1 cellular context compared by ENCODE assay signal in genomic region chr6:47413752-47414516, GRCh38.
TF ChIP-seq lines count a peak whose summit lies in the region.

No MANE protein-coding gene starts in this region.

TF ChIP-seq in GM12878, 131 proteins besides CTCF, POLR2A, EP300 and RAD21 (continued from another document):
- TF ChIP-seq E2F8 (IDR thresholded peaks at IDR 0.05; ENCODE audit: low read depth, partially characterized antibody), result no peak
- TF ChIP-seq KAT2A (conservative IDR thresholded peaks at IDR 0.05; ENCODE audit: control insufficient read depth, low read depth, low read length), result no peak
- TF ChIP-seq, protein P1, sequence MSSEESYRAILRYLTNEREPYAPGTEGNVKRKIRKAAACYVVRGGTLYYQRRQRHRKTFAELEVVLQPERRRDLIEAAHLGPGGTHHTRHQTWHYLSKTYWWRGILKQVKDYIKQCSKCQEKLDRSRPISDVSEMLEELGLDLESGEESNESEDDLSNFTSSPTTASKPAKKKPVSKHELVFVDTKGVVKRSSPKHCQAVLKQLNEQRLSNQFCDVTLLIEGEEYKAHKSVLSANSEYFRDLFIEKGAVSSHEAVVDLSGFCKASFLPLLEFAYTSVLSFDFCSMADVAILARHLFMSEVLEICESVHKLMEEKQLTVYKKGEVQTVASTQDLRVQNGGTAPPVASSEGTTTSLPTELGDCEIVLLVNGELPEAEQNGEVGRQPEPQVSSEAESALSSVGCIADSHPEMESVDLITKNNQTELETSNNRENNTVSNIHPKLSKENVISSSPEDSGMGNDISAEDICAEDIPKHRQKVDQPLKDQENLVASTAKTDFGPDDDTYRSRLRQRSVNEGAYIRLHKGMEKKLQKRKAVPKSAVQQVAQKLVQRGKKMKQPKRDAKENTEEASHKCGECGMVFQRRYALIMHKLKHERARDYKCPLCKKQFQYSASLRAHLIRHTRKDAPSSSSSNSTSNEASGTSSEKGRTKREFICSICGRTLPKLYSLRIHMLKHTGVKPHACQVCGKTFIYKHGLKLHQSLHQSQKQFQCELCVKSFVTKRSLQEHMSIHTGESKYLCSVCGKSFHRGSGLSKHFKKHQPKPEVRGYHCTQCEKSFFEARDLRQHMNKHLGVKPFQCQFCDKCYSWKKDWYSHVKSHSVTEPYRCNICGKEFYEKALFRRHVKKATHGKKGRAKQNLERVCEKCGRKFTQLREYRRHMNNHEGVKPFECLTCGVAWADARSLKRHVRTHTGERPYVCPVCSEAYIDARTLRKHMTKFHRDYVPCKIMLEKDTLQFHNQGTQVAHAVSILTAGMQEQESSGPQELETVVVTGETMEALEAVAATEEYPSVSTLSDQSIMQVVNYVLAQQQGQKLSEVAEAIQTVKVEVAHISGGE (CRISPR knock-in tag; IDR thresholded peaks at IDR 0.05), result no peak
- TF ChIP-seq, protein P2, sequence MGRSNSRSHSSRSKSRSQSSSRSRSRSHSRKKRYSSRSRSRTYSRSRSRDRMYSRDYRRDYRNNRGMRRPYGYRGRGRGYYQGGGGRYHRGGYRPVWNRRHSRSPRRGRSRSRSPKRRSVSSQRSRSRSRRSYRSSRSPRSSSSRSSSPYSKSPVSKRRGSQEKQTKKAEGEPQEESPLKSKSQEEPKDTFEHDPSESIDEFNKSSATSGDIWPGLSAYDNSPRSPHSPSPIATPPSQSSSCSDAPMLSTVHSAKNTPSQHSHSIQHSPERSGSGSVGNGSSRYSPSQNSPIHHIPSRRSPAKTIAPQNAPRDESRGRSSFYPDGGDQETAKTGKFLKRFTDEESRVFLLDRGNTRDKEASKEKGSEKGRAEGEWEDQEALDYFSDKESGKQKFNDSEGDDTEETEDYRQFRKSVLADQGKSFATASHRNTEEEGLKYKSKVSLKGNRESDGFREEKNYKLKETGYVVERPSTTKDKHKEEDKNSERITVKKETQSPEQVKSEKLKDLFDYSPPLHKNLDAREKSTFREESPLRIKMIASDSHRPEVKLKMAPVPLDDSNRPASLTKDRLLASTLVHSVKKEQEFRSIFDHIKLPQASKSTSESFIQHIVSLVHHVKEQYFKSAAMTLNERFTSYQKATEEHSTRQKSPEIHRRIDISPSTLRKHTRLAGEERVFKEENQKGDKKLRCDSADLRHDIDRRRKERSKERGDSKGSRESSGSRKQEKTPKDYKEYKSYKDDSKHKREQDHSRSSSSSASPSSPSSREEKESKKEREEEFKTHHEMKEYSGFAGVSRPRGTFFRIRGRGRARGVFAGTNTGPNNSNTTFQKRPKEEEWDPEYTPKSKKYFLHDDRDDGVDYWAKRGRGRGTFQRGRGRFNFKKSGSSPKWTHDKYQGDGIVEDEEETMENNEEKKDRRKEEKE (IDR thresholded peaks at IDR 0.05), result no peak
- 0 out of 2 replicates have a peak, but pooled peaks have one; percentile 2 for TF ChIP-seq GABPA (IDR thresholded peaks at IDR 0.05; ENCODE audit: low read depth)
- TF ChIP-seq, protein P3, sequence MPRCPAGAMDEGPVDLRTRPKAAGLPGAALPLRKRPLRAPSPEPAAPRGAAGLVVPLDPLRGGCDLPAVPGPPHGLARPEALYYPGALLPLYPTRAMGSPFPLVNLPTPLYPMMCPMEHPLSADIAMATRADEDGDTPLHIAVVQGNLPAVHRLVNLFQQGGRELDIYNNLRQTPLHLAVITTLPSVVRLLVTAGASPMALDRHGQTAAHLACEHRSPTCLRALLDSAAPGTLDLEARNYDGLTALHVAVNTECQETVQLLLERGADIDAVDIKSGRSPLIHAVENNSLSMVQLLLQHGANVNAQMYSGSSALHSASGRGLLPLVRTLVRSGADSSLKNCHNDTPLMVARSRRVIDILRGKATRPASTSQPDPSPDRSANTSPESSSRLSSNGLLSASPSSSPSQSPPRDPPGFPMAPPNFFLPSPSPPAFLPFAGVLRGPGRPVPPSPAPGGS (IDR thresholded peaks at IDR 0.05; ENCODE audit: borderline replicate concordance, insufficient read depth, low read depth, low read length, poor library complexity, severe bottlenecking), result no peak
- TF ChIP-seq GATAD2B (conservative IDR thresholded peaks at IDR 0.05; ENCODE audit: low read depth), result no peak
- TF ChIP-seq ZBED1 (IDR thresholded peaks at IDR 0.05; ENCODE audit: borderline replicate concordance), result 0 out of 2 replicates have a peak, but pooled peaks have one; percentile 16
- TF ChIP-seq SP1 (IDR thresholded peaks at IDR 0.05; ENCODE audit: low read depth, low read length), result no peak
- peak; percentile 80 for TF ChIP-seq SMC3 (IDR thresholded peaks at IDR 0.05; ENCODE audit: borderline replicate concordance, low read length)
- TF ChIP-seq SRF (IDR thresholded peaks at IDR 0.05; ENCODE audit: low read depth in 2 of 2, low read length in 2 of 2), result no peak
- no peak for TF ChIP-seq MAX (IDR thresholded peaks at IDR 0.05; ENCODE audit: low read depth, low read length)
- no peak for TF ChIP-seq HDAC2 (IDR thresholded peaks at IDR 0.05)
- TF ChIP-seq BMI1 (IDR thresholded peaks at IDR 0.05; ENCODE audit: borderline replicate concordance), result no peak
- TF ChIP-seq TBL1XR1 (IDR thresholded peaks at IDR 0.05; ENCODE audit: low read depth, low read length), result no peak
- TF ChIP-seq EZH2 (IDR thresholded peaks at IDR 0.05; ENCODE audit: borderline replicate concordance, control insufficient read depth, low read depth, low read length), result no peak
